Comparison of ENCODE assay signal across 8 cellular contexts in genomic region chr22:17087176-17088131, GRCh38. TPM values are rescaled to one million over a fixed set of nuclear protein-coding genes. Genes with fewer than 3 reads are reported as not detected.
A peak's percentile ranks its signal among the peaks of the same experiment; 100 is the strongest.
DNase-seq lines count a peak whose midpoint lies in the region; ATAC-seq and TF ChIP-seq lines count a peak whose summit lies in the region.
"Had no signal": no experiment of that assay in that cellular context is flagged by ENCODE, and none has a peak within 500 bp of the region (broad histone marks: within the 10 kb centered on the region; RNA-seq: fewer than 3 reads in every experiment).

No MANE protein-coding gene starts in this region.

- peak overlapping the region; percentile 93 for H3K27ac Mint-ChIP-seq in activated CD4-positive, alpha-beta T cell treated with anti-CD3 and anti-CD28 coated beads, Interleukin-2, amount 10 ng/mL, durations not matched to agents 7 days and 5 days

- POLR2A ChIA-PET in activated CD4-positive, alpha-beta T cell treated with anti-CD3 and anti-CD28 coated beads, Interleukin-2, amount 10 ng/mL, durations not matched to agents 7 days and 5 days (lab: Charles Lee) = interaction anchor here (1.3 kb wide), 1 partner anchor 11 kb away, joined by 4 read pairs; no protein-coding TSS in a partner anchor

- H3K27me3 ChIP-seq in prostate gland (replicated peaks; ENCODE audit: insufficient read depth) (no peaks in the 10 kb centered on the region), hepatocyte (no peaks in the 10 kb centered on the region)

- CTCF ChIA-PET in activated CD4-positive, alpha-beta T cell treated with anti-CD3 and anti-CD28 coated beads, Interleukin-2, amount 10 ng/mL, durations not matched to agents 7 days and 5 days (lab: Charles Lee) = interaction anchor here (0.8 to 3.4 kb wide), 2 partner anchors 12 to 84 kb away, joined by 3 to 10 read pairs; no protein-coding TSS in a partner anchor

- H3K9me3 Mint-ChIP-seq in activated CD4-positive, alpha-beta T cell treated with anti-CD3 and anti-CD28 coated beads, Interleukin-2, amount 10 ng/mL, durations not matched to agents 7 days and 5 days = no peaks in the 10 kb centered on the region

- TF ChIP-seq CTCF in prostate gland (IDR thresholded peaks at IDR 0.05) (no peak), hepatocyte (IDR thresholded peaks at IDR 0.05; ENCODE audit: poor library complexity) (no peak)

- H3K4me1 ChIP-seq in prostate gland (replicated peaks) (peaks cover 10% of the 10 kb centered on the region), hepatocyte (ENCODE audit: insufficient read depth) (peaks cover 9% of the 10 kb centered on the region)
- H3K4me1 ChIP-seq: parathyroid adenoma had no signal

- peak; percentile 39 for ATAC-seq in GM18867 (IDR thresholded peaks at IDR 0.05; ENCODE audit: unreplicated experiment)
- peak; percentile 26 for ATAC-seq in HG03460 (IDR thresholded peaks at IDR 0.05; ENCODE audit: unreplicated experiment)

- H2AFZ ChIP-seq in hepatocyte = no peak overlapping the region
- H2AFZ ChIP-seq: parathyroid adenoma had no signal

- no peaks in the 10 kb centered on the region for H3K9me2 ChIP-seq in hepatocyte (replicated peaks; ENCODE audit: insufficient read depth)

- H3K36me3 Mint-ChIP-seq in activated CD4-positive, alpha-beta T cell treated with anti-CD3 and anti-CD28 coated beads, Interleukin-2, amount 10 ng/mL, durations not matched to agents 7 days and 5 days (ENCODE audit: low read depth) = peaks cover 41% of the 10 kb centered on the region

- peak; percentile 83 for DNase-seq in activated CD4-positive, alpha-beta T cell treated with anti-CD3 and anti-CD28 coated beads, Interleukin-2, amount 10 ng/mL, durations not matched to agents 7 days and 5 days
- DNase-seq in glomerular visceral epithelial cell (ENCODE audit: extremely low spot score) (peak; percentile 84), NCI-H1694 (lab: John Stamatoyannopoulos, UW) (no peak), prostate gland (ENCODE audit: low spot score) (no peak), hepatocyte (ENCODE audit: low spot score) (no peak)

- intact Hi-C loops in prostate gland (cut with DNase I) = loop anchor here (10.0 kb wide), 1 partner anchor 77 kb away; no protein-coding TSS in a partner anchor

- H3K4me1 Mint-ChIP-seq in activated CD4-positive, alpha-beta T cell treated with anti-CD3 and anti-CD28 coated beads, Interleukin-2, amount 10 ng/mL, durations not matched to agents 7 days and 5 days = peaks cover 71% of the 10 kb centered on the region

- no peaks in the 10 kb centered on the region for H3K27me3 Mint-ChIP-seq in activated CD4-positive, alpha-beta T cell treated with anti-CD3 and anti-CD28 coated beads, Interleukin-2, amount 10 ng/mL, durations not matched to agents 7 days and 5 days

- H3K79me2 ChIP-seq in hepatocyte = peaks cover 21% of the 10 kb centered on the region
- H3K79me2 ChIP-seq: parathyroid adenoma had no signal

- H3K4me3 ChIP-seq in prostate gland = no peak overlapping the region
- H3K4me3 ChIP-seq in hepatocyte = no peak overlapping the region

- H3K9me3 ChIP-seq in prostate gland (no peaks in the 10 kb centered on the region), hepatocyte (ENCODE audit: low read depth) (no peaks in the 10 kb centered on the region)

- no peak for TF ChIP-seq POLR2A in prostate gland (IDR thresholded peaks at IDR 0.05)

- H3K27ac ChIP-seq in prostate gland (no peak overlapping the region), hepatocyte (no peak overlapping the region)
- H3K27ac ChIP-seq: parathyroid adenoma had no signal

- no peak overlapping the region for H3K4me2 ChIP-seq in hepatocyte

- H4K20me1 ChIP-seq in hepatocyte (ENCODE audit: insufficient read depth, poor library complexity, severe bottlenecking) = peaks cover 15% of the 10 kb centered on the region

- H3K36me3 ChIP-seq in prostate gland (no peaks in the 10 kb centered on the region), hepatocyte (replicated peaks; ENCODE audit: insufficient read depth, low read depth) (no peaks in the 10 kb centered on the region)

- 78% methylated on average over 15 of the region's 15 CpGs for WGBS in prostate gland
- 85% methylated on average over 15 of the region's 15 CpGs for WGBS in hepatocyte (ENCODE audit: low lambda C conversion rate, missing lambda C conversion rate)

- H3K4me3 Mint-ChIP-seq in activated CD4-positive, alpha-beta T cell treated with anti-CD3 and anti-CD28 coated beads, Interleukin-2, amount 10 ng/mL, durations not matched to agents 7 days and 5 days = peak overlapping the region; percentile 82

RNA-seq across cellular contexts. Expression of gene IL17RA, which starts 2.7 kb away (rescaled TPM):
- 10 to 100 TPM; 53.6 to 55.9 TPM for total RNA-seq in activated CD4-positive, alpha-beta T cell treated with anti-CD3 and anti-CD28 coated beads, Interleukin-2, amount 10 ng/mL, durations not matched to agents 7 days and 5 days
- 10 to 100 TPM; 16.1 to 17.4 TPM for total RNA-seq in prostate gland
- 6.6 and 8.4 TPM in 2 replicates for total RNA-seq in hepatocyte
- 13.1 and 14.6 TPM in 2 replicates for polyA plus RNA-seq in hepatocyte

RNA-seq across cellular contexts. Expression of gene TMEM121B, which starts 33.7 kb away (rescaled TPM):
- total RNA-seq in activated CD4-positive, alpha-beta T cell treated with anti-CD3 and anti-CD28 coated beads, Interleukin-2, amount 10 ng/mL, durations not matched to agents 7 days and 5 days = under 1 TPM; 0.05 to 0.06 TPM
- total RNA-seq in prostate gland (10 to 100 TPM in 1 of 2 donors, 1 to 10 TPM in 1; 7.6 to 15.5 TPM), hepatocyte (0.50 and 0.76 TPM in 2 replicates)
- 0.30 TPM in 1 of 2 replicates, not detected in the other for polyA plus RNA-seq in hepatocyte

Comparison
In these comparisons a context has a peak if more than half of its experiments do, and no peak if none do; other contexts are left out.
1. DNase-seq: peak in activated CD4-positive, alpha-beta T cell treated with anti-CD3 and anti-CD28 coated beads, Interleukin-2, amount 10 ng/mL, durations not matched to agents 7 days and 5 days (single experiment) and glomerular visceral epithelial cell (single experiment); none in NCI-H1694 (single experiment), prostate gland (single experiment) and hepatocyte (single experiment).